21 cellular contexts compared by ENCODE assay signal in the genomic region with DNA sequence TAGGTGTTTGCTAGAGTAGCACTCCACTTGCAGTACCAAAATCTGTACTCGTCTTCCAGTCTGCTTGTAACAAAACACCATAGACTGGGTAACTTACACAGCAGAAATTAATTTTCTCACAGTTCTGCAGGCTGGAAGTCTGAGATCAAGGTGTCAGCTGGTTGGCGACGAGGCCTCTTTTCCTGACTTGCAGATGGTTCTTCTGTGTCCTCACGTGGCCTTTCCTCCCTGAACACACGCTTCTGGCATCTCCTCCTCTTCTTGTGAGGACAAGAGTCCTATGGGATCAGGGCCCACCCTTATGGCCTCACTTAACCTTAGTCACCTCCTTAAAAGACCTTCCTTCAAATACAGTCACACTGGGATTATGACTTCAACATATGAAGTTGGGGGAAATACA.
"Had no signal": no experiment of that assay in that cellular context is flagged by ENCODE, and none has a peak within 500 bp of the region (broad histone marks: within the 10 kb centered on the region; RNA-seq: fewer than 3 reads in every experiment).

No MANE protein-coding gene starts in this region.

- H3K4me2 ChIP-seq: smooth muscle cell had no signal

- H3K4me3 ChIP-seq: colonic mucosa, lower lobe of right lung, pancreas, smooth muscle cell, suprapubic skin, transverse colon, upper lobe of right lung, vagina had no signal

- H3K36me3 ChIP-seq: colonic mucosa, lower lobe of right lung, neutrophil, pancreas, suprapubic skin, transverse colon, upper lobe of right lung, vagina had no signal

- H3K4me1 ChIP-seq: colonic mucosa, lower lobe of right lung, pancreas, suprapubic skin, transverse colon, upper lobe of right lung, vagina had no signal

- H3K27me3 ChIP-seq: colonic mucosa, neutrophil, pancreas, suprapubic skin, transverse colon, upper lobe of right lung, vagina had no signal

- H3K9me3 ChIP-seq: colonic mucosa, neutrophil, pancreas, upper lobe of right lung, vagina had no signal

- DNase-seq: dermis blood vessel endothelial cell; hypothalamus; immature natural killer cell; left ventricle myocardium superior; lower lobe of right lung; naive B cell; pancreas; stimulated activated CD4-positive, alpha-beta T cell treated with anti-CD3 and anti-CD28 coated beads, Interleukin-12 subunit alpha, Interleukin-12 subunit beta, amount 100 ng/mL, for 4 hours; stimulated activated CD4-positive, alpha-beta T cell treated with anti-CD3 and anti-CD28 coated beads, Interleukin-1b, Interleukin-23, amount 100 ng/mL, for 48 hours; stimulated activated CD4-positive, alpha-beta T cell treated with anti-CD3 and anti-CD28 coated beads, Interleukin-4, amount 100 ng/mL, for 1 hour; stimulated activated CD8-positive, alpha-beta memory T cell treated with anti-CD3 and anti-CD28 coated beads, Interleukin-4, amount 100 ng/mL, for 48 hours; stimulated activated naive CD4-positive, alpha-beta T cell; stimulated activated naive CD8-positive, alpha-beta T cell treated with anti-CD3 and anti-CD28 coated beads, Interleukin-15, amount 100 ng/mL, for 72 hours; transverse colon; upper lobe of right lung had no signal

- H3K27ac ChIP-seq: colonic mucosa, lower lobe of right lung, neutrophil, pancreas, suprapubic skin, transverse colon, upper lobe of right lung, vagina had no signal

- ATAC-seq: left ventricle myocardium superior; lower lobe of right lung; pancreas; sciatic nerve; stimulated activated naive CD8-positive, alpha-beta T cell treated with anti-CD3 and anti-CD28 coated beads, Interleukin-15, amount 100 ng/mL, for 72 hours; upper lobe of right lung had no signal
